In the genomic region with DNA sequence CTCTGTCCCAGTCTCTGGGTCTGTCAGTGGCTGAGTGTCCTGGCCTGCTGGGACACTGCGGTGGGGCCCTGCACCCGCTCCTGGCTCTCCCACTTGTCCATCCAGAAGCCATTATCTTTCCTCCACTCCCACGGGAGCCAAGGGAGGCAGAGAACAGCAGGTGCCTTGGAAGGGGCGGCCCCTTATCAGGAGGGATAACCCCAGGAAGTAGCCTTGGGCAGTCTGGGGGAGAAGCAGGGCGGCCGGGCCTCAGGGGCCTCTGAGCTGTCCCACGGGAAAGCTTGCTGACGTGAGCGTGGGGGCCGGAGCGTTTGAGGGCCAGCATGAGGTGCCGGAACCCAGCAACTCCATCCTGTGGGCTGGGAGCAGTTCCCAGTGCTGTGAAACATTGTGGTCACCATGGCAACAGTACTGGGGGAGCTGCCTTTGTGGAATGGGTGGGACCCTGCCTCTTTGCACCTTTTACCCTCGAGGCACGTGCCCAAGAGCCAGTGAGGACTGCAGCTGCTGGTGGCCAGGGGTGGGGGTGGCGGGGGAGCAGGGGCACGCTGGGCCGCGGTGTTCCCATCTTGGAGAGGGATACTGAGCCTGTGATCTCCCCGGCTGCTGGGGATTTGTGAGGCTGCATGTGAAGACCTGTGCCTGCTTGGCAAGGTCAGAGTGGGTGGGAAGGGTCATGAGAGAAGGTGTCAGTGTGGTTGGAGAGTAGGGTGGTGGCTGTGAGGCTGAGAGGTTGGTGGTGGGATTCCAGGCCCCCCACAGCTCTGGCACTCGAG, we compare ENCODE assay signal across 9 cellular contexts. TPM values are rescaled to one million over a fixed set of nuclear protein-coding genes. Genes with fewer than 3 reads are reported as not detected.
DNase-seq lines count a peak whose midpoint lies in the region; ATAC-seq and TF ChIP-seq lines count a peak whose summit lies in the region.
"Had no signal": no experiment of that assay in that cellular context is flagged by ENCODE, and none has a peak within 500 bp of the region (broad histone marks: within the 10 kb centered on the region; RNA-seq: fewer than 3 reads in every experiment).

No MANE protein-coding gene starts in this region.

- H3K36me3 ChIP-seq in breast epithelium (no peaks in the 10 kb centered on the region), mammary epithelial cell (ENCODE audit: insufficient read depth, low read length) (no peaks in the 10 kb centered on the region)

- no peak overlapping the region for H2AFZ ChIP-seq in mammary epithelial cell (ENCODE audit: low read depth, low read length)

- in situ Hi-C loops in mammary epithelial cell (cut with MboI; ENCODE audit: low sequenced_read_pairs in 2 of 2), result no loop called here

- H3K27ac Mint-ChIP-seq in memory B cell, result peak overlapping the region; percentile 32

- DNase-seq in breast epithelium (ENCODE audit: low spot score in 2 of 2) (no peak), mammary epithelial cell (no peak), caudate nucleus (lab: John Stamatoyannopoulos, UW) (peak in 13 of 61 donors; percentile 9 to 74 (median 34)), memory B cell (ENCODE audit: low spot score in 2 of 2) (no peak), pons (ENCODE audit: low spot score) (no peak), amniotic stem cell (lab: John Stamatoyannopoulos, UW) (no peak)
- no peak for DNase-seq in central memory CD4-positive, alpha-beta T cell
- DNase-seq: DND-41 had no signal

- H3K4me1 ChIP-seq in breast epithelium (peaks cover 0 to 3% of the 10 kb centered on the region in 2 donors), mammary epithelial cell (ENCODE audit: insufficient read depth, low read length) (peaks cover 3% of the 10 kb centered on the region)

- H4K20me1 ChIP-seq in mammary epithelial cell (ENCODE audit: insufficient read depth, low read length), result no peaks in the 10 kb centered on the region

- peaks cover 7% of the 10 kb centered on the region for H3K9me3 Mint-ChIP-seq in memory B cell

- no peak for TF ChIP-seq POLR2A in breast epithelium (IDR thresholded peaks at IDR 0.05)

- dilution Hi-C loops in mammary epithelial cell (cut with HindIII; ENCODE audit: low sequenced_read_pairs), result no loop called here

- H3K4me2 ChIP-seq in mammary epithelial cell (ENCODE audit: insufficient read depth, low read depth, low read length), result no peak overlapping the region

- H3K9me3 ChIP-seq in breast epithelium (no peaks in the 10 kb centered on the region), mammary epithelial cell (replicated peaks; ENCODE audit: insufficient read depth, low read length) (no peaks in the 10 kb centered on the region)

- TF ChIP-seq CTCF in breast epithelium (IDR thresholded peaks at IDR 0.05) (no peak), mammary epithelial cell (conservative IDR thresholded peaks at IDR 0.05 in 1 of 2, IDR thresholded peaks at IDR 0.05 in 1 of 2; ENCODE audit: extremely low read depth in 1 of 2, insufficient read depth in 1 of 2, low read depth in 1 of 2, low read length in 2 of 2) (no peak)

- 53% methylated on average over 7 of the region's 20 CpGs for WGBS in mammary epithelial cell (ENCODE audit: low coverage, missing lambda C conversion rate)

- BruUV-seq in mammary epithelial cell (replicated peaks; lab: Mats Ljungman, UMichigan), result no TSS peak

- H3K79me2 ChIP-seq in mammary epithelial cell (ENCODE audit: insufficient read depth, low read length), result no peaks in the 10 kb centered on the region

- ATAC-seq in memory B cell (ENCODE audit: low read depth), result peak; percentile 53
- no peak for ATAC-seq in HG03354 (IDR thresholded peaks at IDR 0.05; ENCODE audit: poor library complexity, severe bottlenecking, unreplicated experiment)

- H3K4me3 ChIP-seq in breast epithelium (no peak overlapping the region), mammary epithelial cell (replicated peaks in 1 of 3; ENCODE audit: insufficient read depth in 1 of 3, low read depth in 2 of 3, low read length in 3 of 3) (no peak overlapping the region)

- intact Hi-C loops in breast epithelium (cut with DNase I; ENCODE audit: low total_unique reads) (loop anchor here (1.0 kb wide), 1 partner anchor 26 kb away; the partner anchor contains the start of gene CRTC1), mammary epithelial cell (cut with micrococcal nuclease) (no loop called here)

- no peaks in the 10 kb centered on the region for H3K27me3 ChIP-seq in breast epithelium
- no peaks in the 10 kb centered on the region for H3K27me3 ChIP-seq in mammary epithelial cell (ENCODE audit: insufficient read depth, low read length)

- H3K4me1 Mint-ChIP-seq in memory B cell, result peaks cover 38% of the 10 kb centered on the region

- H3K27me3 Mint-ChIP-seq in memory B cell, result peaks cover 7% of the 10 kb centered on the region

- CTCF ChIA-PET in mammary epithelial cell (lab: Charles Lee; ENCODE audit: low non-redundant PET), result interaction anchor here (0.7 kb wide), 1 partner anchor 20 kb away, joined by 9 read pairs; no protein-coding TSS in a partner anchor

- no peak overlapping the region for H3K9ac ChIP-seq in mammary epithelial cell (ENCODE audit: insufficient read depth, low read length)

- no peak overlapping the region for H3K4me3 Mint-ChIP-seq in memory B cell

- peaks cover 14% of the 10 kb centered on the region for H3K36me3 Mint-ChIP-seq in memory B cell

- H3K27ac ChIP-seq in breast epithelium (peak overlapping the region; percentile 56 to 94), mammary epithelial cell (ENCODE audit: insufficient read depth, low read depth, low read length) (no peak overlapping the region), caudate nucleus (ENCODE audit: low read depth, low read length) (peak overlapping the region; percentile 79)

RNA-seq across cellular contexts. Expression of gene KLHL26, which starts 20.9 kb away (rescaled TPM):
- total RNA-seq in breast epithelium (10 to 100 TPM in 2 of 3 donors, 1 to 10 TPM in 1; 7.0 to 18.1 (median 14.7) TPM), mammary epithelial cell (1 to 10 TPM; 2.8 to 6.4 TPM)
- polyA plus RNA-seq in mammary epithelial cell, result 2.6 TPM
- 2.1 TPM for polyA minus RNA-seq in mammary epithelial cell

RNA-seq across cellular contexts. Expression of gene CRTC1, which starts 25.7 kb away (rescaled TPM):
- total RNA-seq in breast epithelium, result 1 to 10 TPM; 4.8 to 6.1 (median 5.9) TPM
- total RNA-seq in mammary epithelial cell, result 1 to 10 TPM; 2.2 to 8.2 TPM
- polyA plus RNA-seq in mammary epithelial cell, result 2.2 TPM
- polyA minus RNA-seq in mammary epithelial cell, result 5.9 TPM

RNA-seq across cellular contexts. Expression of gene TMEM59L, which starts 45.1 kb away (rescaled TPM):
- 1 to 10 TPM in 2 of 3 donors, not detected in 1; 1.2 to 2.3 TPM for total RNA-seq in breast epithelium
- under 1 TPM in 1 of 2 donors, not detected in 1; 0.89 TPM for total RNA-seq in mammary epithelial cell
- 0.05 TPM for polyA plus RNA-seq in mammary epithelial cell
- polyA minus RNA-seq in mammary epithelial cell, result not detected

RNA-seq across cellular contexts. Expression of gene CRLF1, which starts 51.2 kb away (rescaled TPM):
- total RNA-seq in breast epithelium (10 to 100 TPM in 2 of 3 donors, 1 to 10 TPM in 1; 5.6 to 68.6 (median 21.0) TPM), mammary epithelial cell (1 to 10 TPM; 2.3 to 7.1 TPM)
- polyA plus RNA-seq in mammary epithelial cell, result 3.4 TPM
- 5.9 TPM for polyA minus RNA-seq in mammary epithelial cell
